In genomic region chr15:99440029-99440428, GRCh38 we compare ENCODE assay signal across 20 cellular contexts.
DNase-seq lines count a peak whose midpoint lies in the region; ATAC-seq and TF ChIP-seq lines count a peak whose summit lies in the region.
"Had no signal": no experiment of that assay in that cellular context is flagged by ENCODE, and none has a peak within 500 bp of the region (broad histone marks: within the 10 kb centered on the region; RNA-seq: fewer than 3 reads in every experiment).

No MANE protein-coding gene starts in this region.

- H2AK5ac ChIP-seq in mesenchymal stem cell (ENCODE audit: low read length, severe bottlenecking): peak overlapping the region; percentile 95

- H3K27me3 ChIP-seq in mesenchymal stem cell (ENCODE audit: control insufficient read depth in 1 of 2, insufficient read depth in 1 of 2, low read length in 2 of 2) (no peaks in the 10 kb centered on the region), stomach (no peaks in the 10 kb centered on the region)
- H3K27me3 ChIP-seq: breast epithelium, hepatocyte, MG63, transverse colon had no signal

- TF ChIP-seq EP300 in stomach (IDR thresholded peaks at IDR 0.05): no peak

- H3K14ac ChIP-seq in mesenchymal stem cell (ENCODE audit: low read length in 2 of 2): no peak overlapping the region

- H3K9me3 ChIP-seq in mesenchymal stem cell (ENCODE audit: control insufficient read depth, low read length) (no peaks in the 10 kb centered on the region), stomach (no peaks in the 10 kb centered on the region)
- H3K9me3 ChIP-seq: adrenal gland, breast epithelium, lower lobe of right lung, MG63, transverse colon had no signal

- H3K27ac ChIP-seq in mesenchymal stem cell (ENCODE audit: low read length, poor library complexity, severe bottlenecking): no peak overlapping the region
- H3K27ac ChIP-seq in stomach: no peak overlapping the region
- H3K27ac ChIP-seq: adrenal gland, breast epithelium, hepatocyte, lower lobe of right lung, transverse colon had no signal

- H2BK12ac ChIP-seq in mesenchymal stem cell (ENCODE audit: low read length in 2 of 2): peak overlapping the region; percentile 38 to 85

- H3K79me1 ChIP-seq in mesenchymal stem cell (replicated peaks; ENCODE audit: low read length, poor library complexity, severe bottlenecking): no peaks in the 10 kb centered on the region

- TF ChIP-seq POLR2A in stomach (IDR thresholded peaks at IDR 0.05): no peak

- H2BK15ac ChIP-seq in mesenchymal stem cell (ENCODE audit: low read depth, poor library complexity, severe bottlenecking): no peak overlapping the region

- H2AFZ ChIP-seq in mesenchymal stem cell (ENCODE audit: low read depth, low read length): no peak overlapping the region
- H2AFZ ChIP-seq: hepatocyte had no signal

- no peaks in the 10 kb centered on the region for H3K27me3 Mint-ChIP-seq in activated naive CD8-positive, alpha-beta T cell
- no peaks in the 10 kb centered on the region for H3K27me3 Mint-ChIP-seq in activated naive CD8-positive, alpha-beta T cell treated with anti-CD3 and anti-CD28 coated beads for 36 hours
- H3K27me3 Mint-ChIP-seq in T-cell: no peaks in the 10 kb centered on the region
- H3K27me3 Mint-ChIP-seq: stimulated activated naive B cell treated with anti-CD40 and anti-IgM and Interleukin-4, amounts not matched to agents 10 μg/mL and 1 μg/mL and 100 μg/mL, for 72 hours had no signal

- no peaks in the 10 kb centered on the region for H3K9me3 Mint-ChIP-seq in activated naive CD8-positive, alpha-beta T cell (ENCODE audit: low read depth)
- H3K9me3 Mint-ChIP-seq in activated naive CD8-positive, alpha-beta T cell treated with anti-CD3 and anti-CD28 coated beads for 36 hours: no peaks in the 10 kb centered on the region
- H3K9me3 Mint-ChIP-seq in T-cell: no peaks in the 10 kb centered on the region
- H3K9me3 Mint-ChIP-seq: activated CD4-positive, alpha-beta T cell treated with anti-CD3 and anti-CD28 coated beads, Interleukin-2, amount 10 ng/mL, durations not matched to agents 24 days and 14 days; stimulated activated naive B cell treated with anti-CD40 and anti-IgM and Interleukin-4, amounts not matched to agents 10 μg/mL and 1 μg/mL and 100 μg/mL, for 72 hours had no signal

- WGBS in mesenchymal stem cell: 88% methylated on average over 9 of the region's 9 CpGs
- 83 to 95% (median 86%) methylated on average over 1 to 9 of the region's 9 CpGs for WGBS in stomach, 5 donors

- ATAC-seq in T-cell (replicated peaks in 1 of 4): no peak
- no peak for ATAC-seq in HG03520 (IDR thresholded peaks at IDR 0.05; ENCODE audit: unreplicated experiment)
- ATAC-seq: lower lobe of right lung; stimulated activated naive B cell treated with anti-CD40 and anti-IgM and Interleukin-4, amounts not matched to agents 10 μg/mL and 1 μg/mL and 100 μg/mL, for 72 hours had no signal

- H3K18ac ChIP-seq in mesenchymal stem cell (ENCODE audit: low read depth in 1 of 2, low read length in 2 of 2): no peak overlapping the region

- POLR2A ChIA-PET in T-cell (lab: Charles Lee): no interaction called here

- intact Hi-C loops in stomach (cut with DNase I; ENCODE audit: low total_unique reads): no loop called here

- peaks cover 86% of the 10 kb centered on the region for H3K4me1 Mint-ChIP-seq in activated naive CD8-positive, alpha-beta T cell (ENCODE audit: low read depth)
- H3K4me1 Mint-ChIP-seq in activated naive CD8-positive, alpha-beta T cell treated with anti-CD3 and anti-CD28 coated beads for 36 hours: peaks cover 79% of the 10 kb centered on the region
- peaks cover 56 to 80% (median 65%) of the 10 kb centered on the region in 3 donors for H3K4me1 Mint-ChIP-seq in T-cell

- no peak for DNase-seq in activated naive CD8-positive, alpha-beta T cell treated with anti-CD3 and anti-CD28 coated beads for 36 hours
- DNase-seq in T-cell (peak in 1 of 34 experiments; percentile 10), mesenchymal stem cell (no peak), stomach (peak; percentile 11), iPS-NIHi11 (ENCODE audit: low spot score) (no peak), cortex of kidney (lab: John Stamatoyannopoulos, UW) (no peak)
- DNase-seq: activated CD4-positive, alpha-beta T cell treated with anti-CD3 and anti-CD28 coated beads, Interleukin-2, amount 10 ng/mL, durations not matched to agents 24 days and 14 days; dermis blood vessel endothelial cell; DMS79; lower lobe of right lung; MG63; NCI-H1436 treated with DMSO at 0.1 percent for 48 hours; NCI-H2171; stimulated activated naive B cell treated with anti-CD40 and anti-IgM and Interleukin-4, amounts not matched to agents 10 μg/mL and 1 μg/mL and 100 μg/mL, for 72 hours; transverse colon had no signal

- H3K4me3 ChIP-seq in mesenchymal stem cell (ENCODE audit: insufficient read depth in 1 of 2, low read depth in 1 of 2, low read length in 2 of 2): no peak overlapping the region
- no peak overlapping the region for H3K4me3 ChIP-seq in stomach
- H3K4me3 ChIP-seq: adrenal gland, breast epithelium, hepatocyte, lower lobe of right lung, MG63, transverse colon had no signal

- no peak overlapping the region for H2BK5ac ChIP-seq in mesenchymal stem cell (ENCODE audit: low read depth, low read length, poor library complexity, severe bottlenecking)

- TF ChIP-seq CTCF in stomach (IDR thresholded peaks at IDR 0.05): no peak

- no peak overlapping the region for H2BK120ac ChIP-seq in mesenchymal stem cell (ENCODE audit: low read depth, low read length)

- H4K91ac ChIP-seq in mesenchymal stem cell (ENCODE audit: low read length): peak overlapping the region; percentile 47

- H3K36me3 Mint-ChIP-seq in activated naive CD8-positive, alpha-beta T cell: no peaks in the 10 kb centered on the region
- H3K36me3 Mint-ChIP-seq in activated naive CD8-positive, alpha-beta T cell treated with anti-CD3 and anti-CD28 coated beads for 36 hours: no peaks in the 10 kb centered on the region
- H3K36me3 Mint-ChIP-seq in T-cell: no peaks in the 10 kb centered on the region
- H3K36me3 Mint-ChIP-seq: stimulated activated naive B cell treated with anti-CD40 and anti-IgM and Interleukin-4, amounts not matched to agents 10 μg/mL and 1 μg/mL and 100 μg/mL, for 72 hours had no signal

- CTCF ChIA-PET in T-cell (lab: Charles Lee): no interaction called here

- no peak overlapping the region for H3K9ac ChIP-seq in mesenchymal stem cell (ENCODE audit: low read length)

- H3K4me2 ChIP-seq in mesenchymal stem cell (ENCODE audit: low read length, poor library complexity, severe bottlenecking): no peak overlapping the region
- H3K4me2 ChIP-seq: hepatocyte had no signal

- H3K27ac Mint-ChIP-seq in activated naive CD8-positive, alpha-beta T cell: peak overlapping the region; percentile 30
- H3K27ac Mint-ChIP-seq in activated naive CD8-positive, alpha-beta T cell treated with anti-CD3 and anti-CD28 coated beads for 36 hours: no peak overlapping the region
- H3K27ac Mint-ChIP-seq in T-cell: peak overlapping the region; percentile 20 to 88
- H3K27ac Mint-ChIP-seq: activated CD4-positive, alpha-beta T cell treated with anti-CD3 and anti-CD28 coated beads, Interleukin-2, amount 10 ng/mL, durations not matched to agents 24 days and 14 days; stimulated activated naive B cell treated with anti-CD40 and anti-IgM and Interleukin-4, amounts not matched to agents 10 μg/mL and 1 μg/mL and 100 μg/mL, for 72 hours had no signal

- no peaks in the 10 kb centered on the region for H3K36me3 ChIP-seq in mesenchymal stem cell (ENCODE audit: control insufficient read depth in 1 of 2, insufficient read depth in 2 of 2, low read depth in 1 of 2, low read length in 2 of 2)
- no peaks in the 10 kb centered on the region for H3K36me3 ChIP-seq in stomach
- H3K36me3 ChIP-seq: adrenal gland, breast epithelium, lower lobe of right lung, MG63, transverse colon had no signal

- H3K4me3 Mint-ChIP-seq in activated naive CD8-positive, alpha-beta T cell: peak overlapping the region; percentile 12
- H3K4me3 Mint-ChIP-seq in activated naive CD8-positive, alpha-beta T cell treated with anti-CD3 and anti-CD28 coated beads for 36 hours: no peak overlapping the region
- H3K4me3 Mint-ChIP-seq in T-cell: peak overlapping the region in 1 of 3 donors; percentile 28
- H3K4me3 Mint-ChIP-seq: activated CD4-positive, alpha-beta T cell treated with anti-CD3 and anti-CD28 coated beads, Interleukin-2, amount 10 ng/mL, durations not matched to agents 24 days and 14 days; stimulated activated naive B cell treated with anti-CD40 and anti-IgM and Interleukin-4, amounts not matched to agents 10 μg/mL and 1 μg/mL and 100 μg/mL, for 72 hours had no signal

- H3K4me1 ChIP-seq in mesenchymal stem cell (ENCODE audit: control insufficient read depth, insufficient read depth, low read depth, low read length) (peaks cover 40% of the 10 kb centered on the region), stomach (peaks cover 25 to 50% (median 40%) of the 10 kb centered on the region in 4 donors)

- H3K23ac ChIP-seq in mesenchymal stem cell (ENCODE audit: low read length in 2 of 2): no peak overlapping the region

- no peak overlapping the region for H3K4ac ChIP-seq in mesenchymal stem cell (ENCODE audit: low read depth in 1 of 2, low read length in 2 of 2)

- no peak overlapping the region for H4K8ac ChIP-seq in mesenchymal stem cell (ENCODE audit: low read length)
